8 cellular contexts compared by ENCODE assay signal in the genomic region with DNA sequence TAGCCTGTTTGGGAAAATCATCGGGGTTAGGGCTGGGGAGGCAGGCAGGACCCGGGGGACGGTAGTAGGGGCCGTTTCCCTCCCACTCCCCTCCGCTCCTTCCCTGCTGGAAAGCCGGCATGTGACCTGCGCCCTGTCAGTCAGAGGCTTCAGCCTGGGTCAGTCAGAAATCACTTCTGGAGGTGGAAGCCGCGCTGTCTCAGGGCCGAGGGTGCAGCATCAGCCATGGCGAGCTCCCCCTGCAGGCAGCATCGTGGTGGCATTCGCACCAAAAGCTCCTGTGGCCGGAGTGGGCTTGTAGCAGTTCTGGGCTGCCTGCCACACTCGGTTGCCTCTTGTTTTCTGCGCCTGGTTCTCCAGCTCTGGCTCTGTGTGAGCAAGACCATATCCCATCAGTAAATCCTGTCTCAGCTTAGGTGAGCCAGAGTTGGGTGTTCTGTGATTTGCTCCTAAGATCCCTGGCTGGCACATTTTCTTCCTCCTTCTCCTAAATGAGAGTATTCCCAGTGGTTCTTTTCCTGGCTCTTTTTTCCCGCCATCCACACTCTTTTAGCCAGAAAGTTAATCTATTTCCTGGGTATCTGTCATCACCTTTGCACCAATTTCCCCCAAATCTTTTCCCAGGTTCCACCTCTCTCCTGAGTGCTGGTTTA. TPM values are rescaled to one million over a fixed set of nuclear protein-coding genes. Genes with fewer than 3 reads are reported as not detected.
DNase-seq lines count a peak whose midpoint lies in the region; ATAC-seq and TF ChIP-seq lines count a peak whose summit lies in the region.

No MANE protein-coding gene starts in this region.

- TF ChIP-seq CTCF in WI38 (IDR thresholded peaks at IDR 0.05; ENCODE audit: low read depth, low read length) (peak; percentile 67), left lung (IDR thresholded peaks at IDR 0.05) (peak; percentile 62 to 82)

- ATAC-seq in GM21717 (IDR thresholded peaks at IDR 0.05; ENCODE audit: unreplicated experiment) (peak; percentile 80), left lung (peak; percentile 99)

- DNase-seq in G401 (ENCODE audit: low spot score) (peak; percentile 29), HuH-7.5 (ENCODE audit: low spot score) (peak; percentile 63), caudate nucleus (lab: John Stamatoyannopoulos, UW) (peak in 45 of 61 donors; percentile 4 to 66 (median 27)), left lung (peak; percentile 79 to 94), NCI-H2227 (lab: John Stamatoyannopoulos, UW; ENCODE audit: unreplicated experiment) (no peak)
- DNase-seq in stimulated activated CD8-positive, alpha-beta memory T cell treated with anti-CD3 and anti-CD28 coated beads, Interleukin-12 subunit alpha, Interleukin-12 subunit beta, amount 100 ng/mL, for 4 hours (ENCODE audit: low read depth) = peak; percentile 47

- H3K9me3 ChIP-seq in left lung = no peaks in the 10 kb centered on the region

- in situ Hi-C loops in G401 (cut with HindIII; ENCODE audit: low sequenced_read_pairs) = no loop called here

- intact Hi-C loops in left lung (cut with DNase I) = no loop called here

- H3K27me3 ChIP-seq in left lung = no peaks in the 10 kb centered on the region

- H3K36me3 ChIP-seq in left lung = no peaks in the 10 kb centered on the region

- H3K27ac ChIP-seq in caudate nucleus (ENCODE audit: low read depth, low read length) = no peak overlapping the region
- H3K27ac ChIP-seq in left lung = no peak overlapping the region

- H3K4me3 ChIP-seq in WI38 (ENCODE audit: low read depth, low read length) (no peak overlapping the region), left lung (no peak overlapping the region)

- no peaks in the 10 kb centered on the region for H3K4me1 ChIP-seq in left lung

RNA-seq across cellular contexts. Expression of a gene that starts 17.3 kb away (rescaled TPM):
- not detected in 2 replicates for total RNA-seq in G401 (2014; rRNA removed; shearing (Covaris generic))
- 1 to 10 TPM; 7.6 to 10.0 TPM for total RNA-seq in left lung
